Comparison of ENCODE assay signal across 24 cellular contexts in genomic region chr20:9150632-9151031, GRCh38.
A peak's percentile ranks its signal among the peaks of the same experiment; 100 is the strongest.
DNase-seq lines count a peak whose midpoint lies in the region; ATAC-seq and TF ChIP-seq lines count a peak whose summit lies in the region.
"Had no signal": no experiment of that assay in that cellular context is flagged by ENCODE, and none has a peak within 500 bp of the region (broad histone marks: within the 10 kb centered on the region; RNA-seq: fewer than 3 reads in every experiment).

No MANE protein-coding gene starts in this region.

- H3K4ac ChIP-seq in mesenchymal stem cell (ENCODE audit: low read depth in 1 of 2, low read length in 2 of 2) = no peak overlapping the region

- WGBS in mesenchymal stem cell = 100% methylated on average over 3 of the region's 3 CpGs

- no peaks in the 10 kb centered on the region for H3K27me3 ChIP-seq in mesenchymal stem cell (ENCODE audit: control insufficient read depth in 1 of 2, insufficient read depth in 1 of 2, low read length in 2 of 2)
- H3K27me3 ChIP-seq: BE2C, BLaER1 had no signal

- H3K36me3 Mint-ChIP-seq in T-helper 17 cell (ENCODE audit: low read depth) = no peaks in the 10 kb centered on the region
- H3K36me3 Mint-ChIP-seq: CD14-positive monocyte; CD4-positive, alpha-beta memory T cell; CD4-positive, CD25-positive, alpha-beta regulatory T cell; CD8-positive, alpha-beta memory T cell had no signal

- POLR2A ChIA-PET in RWPE1 (lab: Yijun Ruan, JAX; ENCODE audit: low non-redundant PET) = no interaction called here

- H3K27ac ChIP-seq in mesenchymal stem cell (ENCODE audit: low read length, poor library complexity, severe bottlenecking) (peak overlapping the region; percentile 18), RWPE1 (no peak overlapping the region)
- H3K27ac ChIP-seq: 22Rv1, A549, BLaER1 had no signal

- H2BK5ac ChIP-seq in mesenchymal stem cell (ENCODE audit: low read depth, low read length, poor library complexity, severe bottlenecking) = no peak overlapping the region

- H3K23ac ChIP-seq in mesenchymal stem cell (ENCODE audit: low read length in 2 of 2) = no peak overlapping the region

- no peak overlapping the region for H3K4me3 Mint-ChIP-seq in T-helper 17 cell
- H3K4me3 Mint-ChIP-seq: CD14-positive monocyte; CD4-positive, alpha-beta memory T cell; CD4-positive, CD25-positive, alpha-beta regulatory T cell; CD8-positive, alpha-beta memory T cell had no signal

- no peak overlapping the region for H3K14ac ChIP-seq in mesenchymal stem cell (ENCODE audit: low read length in 2 of 2)

- no peak overlapping the region for H3K18ac ChIP-seq in mesenchymal stem cell (ENCODE audit: low read depth in 1 of 2, low read length in 2 of 2)

- H2BK12ac ChIP-seq in mesenchymal stem cell (ENCODE audit: low read length in 2 of 2) = no peak overlapping the region

- no peak for ATAC-seq in T-helper 17 cell
- ATAC-seq: A549, GM12878 had no signal

- no peak overlapping the region for H2BK120ac ChIP-seq in mesenchymal stem cell (ENCODE audit: low read depth, low read length)

- H2AK5ac ChIP-seq in mesenchymal stem cell (ENCODE audit: low read length, severe bottlenecking) = no peak overlapping the region

- peaks cover 0 to 8% of the 10 kb centered on the region in 2 experiments for H3K36me3 ChIP-seq in mesenchymal stem cell (ENCODE audit: control insufficient read depth in 1 of 2, insufficient read depth in 2 of 2, low read depth in 1 of 2, low read length in 2 of 2)
- H3K36me3 ChIP-seq: BE2C, BLaER1 had no signal

- CTCF ChIA-PET in RWPE1 (lab: Yijun Ruan, JAX) = no interaction called here

- no peaks in the 10 kb centered on the region for H3K27me3 Mint-ChIP-seq in T-helper 17 cell
- H3K27me3 Mint-ChIP-seq: CD4-positive, alpha-beta memory T cell; CD4-positive, CD25-positive, alpha-beta regulatory T cell; CD8-positive, alpha-beta memory T cell had no signal

- no peak overlapping the region for H3K9ac ChIP-seq in mesenchymal stem cell (ENCODE audit: low read length)
- H3K9ac ChIP-seq: BLaER1 had no signal

- peaks cover 6% of the 10 kb centered on the region for H3K4me1 ChIP-seq in mesenchymal stem cell (ENCODE audit: control insufficient read depth, insufficient read depth, low read depth, low read length)

- no peak overlapping the region for H2AFZ ChIP-seq in mesenchymal stem cell (ENCODE audit: low read depth, low read length)

- H2BK15ac ChIP-seq in mesenchymal stem cell (ENCODE audit: low read depth, poor library complexity, severe bottlenecking) = no peak overlapping the region

- no peaks in the 10 kb centered on the region for H3K4me1 Mint-ChIP-seq in T-helper 17 cell
- H3K4me1 Mint-ChIP-seq: CD4-positive, alpha-beta memory T cell; CD4-positive, CD25-positive, alpha-beta regulatory T cell; CD8-positive, alpha-beta memory T cell had no signal

- H4K8ac ChIP-seq in mesenchymal stem cell (ENCODE audit: low read length) = no peak overlapping the region

- TF ChIP-seq CTCF in RWPE1 (conservative IDR thresholded peaks at IDR 0.05; ENCODE audit: low read depth) = no peak

- no peaks in the 10 kb centered on the region for H3K9me3 ChIP-seq in mesenchymal stem cell (ENCODE audit: control insufficient read depth, low read length)
- no peaks in the 10 kb centered on the region for H3K9me3 ChIP-seq in T-helper 17 cell (ENCODE audit: control insufficient read depth, low read length, poor library complexity, severe bottlenecking)
- H3K9me3 ChIP-seq: BE2C had no signal

- H3K4me2 ChIP-seq in mesenchymal stem cell (ENCODE audit: low read length, poor library complexity, severe bottlenecking) = no peak overlapping the region
- H3K4me2 ChIP-seq: A549, BLaER1 had no signal

- peak; percentile 29 for DNase-seq in Ammon's horn (ENCODE audit: low spot score)
- no peak for DNase-seq in mesenchymal stem cell
- DNase-seq in superior temporal gyrus (ENCODE audit: extremely low spot score) = peak; percentile 52
- DNase-seq in RWPE1 (ENCODE audit: low spot score) = no peak
- no peak for DNase-seq in T-helper 17 cell
- DNase-seq: AML-193; BE2C; C1 segment of cervical spinal cord; CD4-positive, alpha-beta memory T cell; CD4-positive, CD25-positive, alpha-beta regulatory T cell; CD8-positive, alpha-beta memory T cell; COR-L47; DMS 273 treated with DMSO at 0.1 percent for 48 hours; DMS153; DMS53; DMS79; DND-41; EL; GDM1 had no signal

- H4K91ac ChIP-seq in mesenchymal stem cell (ENCODE audit: low read length) = no peak overlapping the region

- H3K79me1 ChIP-seq in mesenchymal stem cell (replicated peaks; ENCODE audit: low read length, poor library complexity, severe bottlenecking) = peaks cover 14% of the 10 kb centered on the region

- H3K4me3 ChIP-seq in mesenchymal stem cell (ENCODE audit: insufficient read depth in 1 of 2, low read depth in 1 of 2, low read length in 2 of 2) = no peak overlapping the region
- H3K4me3 ChIP-seq: A549, BLaER1, GM12878 had no signal

- no peak overlapping the region for H3K27ac Mint-ChIP-seq in T-helper 17 cell
- H3K27ac Mint-ChIP-seq: CD14-positive monocyte; CD4-positive, alpha-beta memory T cell; CD4-positive, CD25-positive, alpha-beta regulatory T cell; CD8-positive, alpha-beta memory T cell had no signal

Comparison
In these comparisons a context has a peak if more than half of its experiments do, and no peak if none do; other contexts are left out.
1. DNase-seq: peak in Ammon's horn (single experiment) and superior temporal gyrus (single experiment); none in mesenchymal stem cell (single experiment), RWPE1 (single experiment) and T-helper 17 cell (0 of 3).